Comparison of ENCODE assay signal across 8 cellular contexts in the genomic region with DNA sequence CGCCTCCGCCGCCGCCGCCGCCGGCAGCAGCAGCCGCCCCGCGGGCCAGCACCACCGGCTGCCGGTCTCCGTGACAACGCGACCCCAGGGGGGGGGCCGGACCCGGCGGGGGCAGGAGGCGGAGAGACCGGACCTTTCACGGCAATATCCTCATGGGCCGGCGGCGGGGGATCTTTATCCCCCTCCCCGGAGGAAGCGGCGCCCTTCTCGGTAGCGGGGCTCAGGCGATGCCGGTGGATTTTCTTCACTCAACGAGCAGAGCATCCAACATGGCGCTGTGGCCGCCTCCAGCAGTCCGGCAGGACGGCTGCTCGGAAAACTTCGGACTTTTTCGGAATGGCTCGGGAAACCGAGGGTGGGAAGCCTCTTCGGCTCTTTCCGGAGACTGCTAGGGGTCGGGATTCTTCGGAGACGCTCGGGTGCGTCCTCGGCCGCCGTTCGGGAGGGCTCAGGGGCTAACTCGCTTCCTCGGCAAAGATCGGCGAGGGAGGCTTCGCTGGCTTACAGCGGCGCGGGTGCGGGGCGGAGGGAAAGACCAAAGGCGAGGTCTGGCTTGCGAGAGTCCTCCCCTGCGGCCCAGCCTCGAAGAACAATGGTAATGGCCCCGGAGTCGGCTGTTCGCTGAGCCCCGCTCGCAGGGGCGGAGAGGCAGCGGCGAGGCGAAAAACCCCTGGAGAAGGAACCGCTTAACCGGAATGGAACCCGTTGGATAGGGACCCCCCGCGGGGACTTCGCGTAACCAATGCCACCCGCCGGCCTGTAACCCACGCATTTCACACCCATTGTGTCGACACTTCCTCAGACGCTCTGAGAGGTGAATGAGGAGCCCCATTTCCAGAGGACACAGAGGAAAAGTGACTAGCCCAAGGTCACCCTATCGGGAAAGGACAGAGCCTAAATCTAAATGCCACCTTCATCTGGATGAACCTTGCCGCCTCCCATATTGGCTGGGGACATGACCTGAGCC. TPM values are rescaled to one million over a fixed set of nuclear protein-coding genes. Genes with fewer than 3 reads are reported as not detected.
A peak's percentile ranks its signal among the peaks of the same experiment; 100 is the strongest.
DNase-seq lines count a peak whose midpoint lies in the region; ATAC-seq and TF ChIP-seq lines count a peak whose summit lies in the region.

A gene with protein sequence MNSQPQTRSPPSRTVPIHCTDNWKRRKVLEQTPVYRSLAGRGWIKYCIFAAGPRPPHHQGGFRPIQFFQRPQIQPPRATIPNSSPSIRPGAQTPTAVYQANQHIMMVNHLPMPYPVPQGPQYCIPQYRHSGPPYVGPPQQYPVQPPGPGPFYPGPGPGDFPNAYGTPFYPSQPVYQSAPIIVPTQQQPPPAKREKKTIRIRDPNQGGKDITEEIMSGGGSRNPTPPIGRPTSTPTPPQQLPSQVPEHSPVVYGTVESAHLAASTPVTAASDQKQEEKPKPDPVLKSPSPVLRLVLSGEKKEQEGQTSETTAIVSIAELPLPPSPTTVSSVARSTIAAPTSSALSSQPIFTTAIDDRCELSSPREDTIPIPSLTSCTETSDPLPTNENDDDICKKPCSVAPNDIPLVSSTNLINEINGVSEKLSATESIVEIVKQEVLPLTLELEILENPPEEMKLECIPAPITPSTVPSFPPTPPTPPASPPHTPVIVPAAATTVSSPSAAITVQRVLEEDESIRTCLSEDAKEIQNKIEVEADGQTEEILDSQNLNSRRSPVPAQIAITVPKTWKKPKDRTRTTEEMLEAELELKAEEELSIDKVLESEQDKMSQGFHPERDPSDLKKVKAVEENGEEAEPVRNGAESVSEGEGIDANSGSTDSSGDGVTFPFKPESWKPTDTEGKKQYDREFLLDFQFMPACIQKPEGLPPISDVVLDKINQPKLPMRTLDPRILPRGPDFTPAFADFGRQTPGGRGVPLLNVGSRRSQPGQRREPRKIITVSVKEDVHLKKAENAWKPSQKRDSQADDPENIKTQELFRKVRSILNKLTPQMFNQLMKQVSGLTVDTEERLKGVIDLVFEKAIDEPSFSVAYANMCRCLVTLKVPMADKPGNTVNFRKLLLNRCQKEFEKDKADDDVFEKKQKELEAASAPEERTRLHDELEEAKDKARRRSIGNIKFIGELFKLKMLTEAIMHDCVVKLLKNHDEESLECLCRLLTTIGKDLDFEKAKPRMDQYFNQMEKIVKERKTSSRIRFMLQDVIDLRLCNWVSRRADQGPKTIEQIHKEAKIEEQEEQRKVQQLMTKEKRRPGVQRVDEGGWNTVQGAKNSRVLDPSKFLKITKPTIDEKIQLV (N-terminal part only) (minus strand): TSS at position 309 of the 967 bp plus-strand sequence. CDS start 174,155 bp downstream, outside the sequence.

- H3K27me3 Mint-ChIP-seq in progenitor cell of endocrine pancreas = no peaks in the 10 kb centered on the region

- peaks cover 2% of the 10 kb centered on the region for H3K36me3 Mint-ChIP-seq in progenitor cell of endocrine pancreas (ENCODE audit: insufficient read depth)

- H3K4me1 ChIP-seq in left ventricle myocardium inferior = peaks cover 35% of the 10 kb centered on the region

- TF ChIP-seq CTCF in left ventricle myocardium inferior (IDR thresholded peaks at IDR 0.05; ENCODE audit: borderline replicate concordance) (no peak), progenitor cell of endocrine pancreas (IDR thresholded peaks at IDR 0.05; ENCODE audit: unreplicated experiment) (no peak)

- H3K27ac Mint-ChIP-seq in progenitor cell of endocrine pancreas = peak within 1 kb of the TSS; percentile 95

- ATAC-seq in GM18498 (IDR thresholded peaks at IDR 0.05; ENCODE audit: unreplicated experiment) (peak; percentile 88), HG02938 (IDR thresholded peaks at IDR 0.05; ENCODE audit: unreplicated experiment) (peak; percentile 80)

- H3K9me3 ChIP-seq in left ventricle myocardium inferior (replicated peaks) = no peaks in the 10 kb centered on the region

- H3K4me3 ChIP-seq in left ventricle myocardium inferior = peak within 1 kb of the TSS; percentile 94

- H3K4me3 Mint-ChIP-seq in progenitor cell of endocrine pancreas (ENCODE audit: low read depth) = peak within 1 kb of the TSS; percentile 88

- H3K4me1 Mint-ChIP-seq in progenitor cell of endocrine pancreas (ENCODE audit: low read depth) = peaks cover 23% of the 10 kb centered on the region

- peak; percentile 95 to 97 for DNase-seq in NCI-H187 (lab: John Stamatoyannopoulos, UW)
- DNase-seq in T-helper 2 cell = peak; percentile 93 to 100 (median 96)
- peak; percentile 98 for DNase-seq in left ventricle myocardium inferior
- peak; percentile 100 for DNase-seq in progenitor cell of endocrine pancreas (ENCODE audit: low spot score, unreplicated experiment)
- DNase-seq in ureter (ENCODE audit: low spot score) = peak; percentile 99

- H3K9me3 Mint-ChIP-seq in progenitor cell of endocrine pancreas (ENCODE audit: low read depth) = no peaks in the 10 kb centered on the region

- H3K36me3 ChIP-seq in left ventricle myocardium inferior = no peaks in the 10 kb centered on the region

- H3K27me3 ChIP-seq in left ventricle myocardium inferior (ENCODE audit: low read depth) = no peaks in the 10 kb centered on the region

- intact Hi-C loops in left ventricle myocardium inferior (cut with micrococcal nuclease) = no loop called here

- H3K27ac ChIP-seq in angular gyrus (ENCODE audit: low read depth, low read length) = peak within 1 kb of the TSS; percentile 86
- peak within 1 kb of the TSS; percentile 95 for H3K27ac ChIP-seq in left ventricle myocardium inferior (replicated peaks)

RNA-seq across cellular contexts. Expression of the gene that starts here (rescaled TPM):
- 33.9 TPM for total RNA-seq in left ventricle myocardium inferior
- total RNA-seq in progenitor cell of endocrine pancreas = 92.0 and 97.4 TPM in 2 replicates
- total RNA-seq in ureter = 93.9 TPM

Comparison
In these comparisons a context has a peak if more than half of its experiments do, and no peak if none do; other contexts are left out.
1. Peak in every context shown above with its lines: DNase-seq, ATAC-seq, H3K4me3 ChIP-seq and H3K27ac ChIP-seq.